Comparison of ENCODE assay signal across 1 cellular context in genomic region chr21:34132905-34133304, GRCh38.
TF ChIP-seq lines count a peak whose summit lies in the region.

No MANE protein-coding gene starts in this region.

TF ChIP-seq in HepG2, 621 proteins besides CTCF, POLR2A, EP300 and RAD21:
- TF ChIP-seq ZNF569 (CRISPR knock-in tag; IDR thresholded peaks at IDR 0.05; ENCODE audit: borderline replicate concordance) (no peak), ZNF639 (CRISPR knock-in tag; conservative IDR thresholded peaks at IDR 0.05) (no peak), MXD4 (CRISPR knock-in tag; IDR thresholded peaks at IDR 0.05) (no peak), ZSCAN5A (CRISPR knock-in tag; IDR thresholded peaks at IDR 0.05; ENCODE audit: borderline replicate concordance) (no peak), ATRX (CRISPR knock-in tag; IDR thresholded peaks at IDR 0.05; ENCODE audit: borderline replicate concordance) (no peak)
- TF ChIP-seq, protein P1, sequence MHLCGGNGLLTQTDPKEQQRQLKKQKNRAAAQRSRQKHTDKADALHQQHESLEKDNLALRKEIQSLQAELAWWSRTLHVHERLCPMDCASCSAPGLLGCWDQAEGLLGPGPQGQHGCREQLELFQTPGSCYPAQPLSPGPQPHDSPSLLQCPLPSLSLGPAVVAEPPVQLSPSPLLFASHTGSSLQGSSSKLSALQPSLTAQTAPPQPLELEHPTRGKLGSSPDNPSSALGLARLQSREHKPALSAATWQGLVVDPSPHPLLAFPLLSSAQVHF (CRISPR knock-in tag; IDR thresholded peaks at IDR 0.05): no peak
TF ChIP-seq in HepG2: peak in this region for 0.
